ENCODE assay signal across 23 cellular contexts in the genomic region with DNA sequence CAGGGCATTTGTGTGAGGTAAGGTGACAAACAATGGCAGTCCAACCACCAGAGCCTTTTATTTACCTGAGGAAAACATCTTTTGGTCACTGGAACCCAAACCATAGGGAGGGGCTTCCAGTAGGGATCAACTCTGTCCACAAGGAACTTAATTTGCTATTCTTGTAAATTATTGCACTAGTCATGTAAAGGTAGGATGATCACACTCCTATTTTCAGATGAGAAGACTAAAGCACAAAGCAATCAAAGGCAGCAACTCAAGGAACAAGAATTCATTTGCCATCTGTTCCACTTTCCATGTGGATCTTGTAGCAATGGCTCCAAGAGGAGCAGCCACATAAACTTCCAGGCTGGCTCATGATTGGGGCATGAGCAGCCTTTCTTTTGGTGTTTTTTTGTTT.
"Had no signal": no experiment of that assay in that cellular context is flagged by ENCODE, and none has a peak within 500 bp of the region (broad histone marks: within the 10 kb centered on the region; RNA-seq: fewer than 3 reads in every experiment).

No MANE protein-coding gene starts in this region.

- H3K4me1 ChIP-seq: neural progenitor cell, tibial nerve, uterus had no signal

- H3K36me3 ChIP-seq: left ventricle myocardium inferior, neural progenitor cell, neutrophil, ovary, uterus had no signal

- H3K4me3 ChIP-seq: hepatocyte, left ventricle myocardium inferior, lung, neural progenitor cell, ovary, skin epidermis, tibial nerve, uterus had no signal

- ATAC-seq: natural killer cell; right cardiac atrium; sciatic nerve; stimulated activated effector memory CD8-positive, alpha-beta T cell treated with anti-CD3 and anti-CD28 coated beads, Interleukin-12 subunit alpha, Interleukin-12 subunit beta, amount 100 ng/mL, for 72 hours had no signal

- DNase-seq: islet precursor cell; left ventricle myocardium inferior; mesendoderm; naive B cell; natural killer cell; nephron progenitor cell; occipital lobe; ovary; retina; right cardiac atrium; stimulated activated CD4-positive, alpha-beta T cell treated with anti-CD3 and anti-CD28 coated beads, Interleukin-12 subunit alpha, Interleukin-12 subunit beta, amount 100 ng/mL, for 4 hours; stimulated activated CD4-positive, alpha-beta T cell treated with anti-CD3 and anti-CD28 coated beads, Interleukin-4, amount 100 ng/mL, for 24 hours; stimulated activated naive CD4-positive, alpha-beta T cell; substantia nigra; uterus had no signal

- H3K27ac ChIP-seq: hepatocyte, left ventricle myocardium inferior, neural progenitor cell, neutrophil, ovary, skin epidermis, tibial nerve, uterus had no signal

- H3K9me3 ChIP-seq: neutrophil, ovary, uterus had no signal

- H3K27me3 ChIP-seq: hepatocyte, neural progenitor cell, neutrophil, ovary, tibial nerve, uterus had no signal
